ENCODE assay signal across 1 cellular context in the genomic region with DNA sequence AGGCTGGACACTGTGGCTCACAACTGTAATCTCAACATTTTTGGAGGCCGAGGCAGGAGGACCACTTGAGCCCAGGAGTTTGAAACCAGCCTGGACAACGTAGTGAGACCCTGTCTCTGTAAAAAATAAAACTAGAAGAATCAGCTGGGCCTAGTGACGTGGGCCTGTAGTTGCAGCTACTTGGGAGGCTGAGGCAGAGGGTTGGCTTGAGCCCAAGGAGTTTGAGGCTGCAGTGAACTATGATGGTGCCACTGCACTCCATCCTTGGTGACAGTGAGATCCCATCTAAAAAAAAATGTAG.
TF ChIP-seq lines count a peak whose summit lies in the region.

No MANE protein-coding gene starts in this region.

TF ChIP-seq in HepG2, 621 proteins besides CTCF, POLR2A, EP300 and RAD21:
- TF ChIP-seq ZNF121 (CRISPR knock-in tag; IDR thresholded peaks at IDR 0.05) (peak; percentile 69; the same call in 1 of the 2 replicates), REXO4 (CRISPR knock-in tag; IDR thresholded peaks at IDR 0.05; ENCODE audit: borderline replicate concordance) (no peak)
